In genomic region chr20:36737183-36737499, GRCh38 we compare ENCODE assay signal across 21 cellular contexts. TPM values are rescaled to one million over a fixed set of nuclear protein-coding genes. Genes with fewer than 3 reads are reported as not detected.
A peak's percentile ranks its signal among the peaks of the same experiment; 100 is the strongest.
DNase-seq lines count a peak whose midpoint lies in the region; ATAC-seq and TF ChIP-seq lines count a peak whose summit lies in the region.
"Had no signal": no experiment of that assay in that cellular context is flagged by ENCODE, and none has a peak within 500 bp of the region (broad histone marks: within the 10 kb centered on the region; RNA-seq: fewer than 3 reads in every experiment).

No MANE protein-coding gene starts in this region.

- H2BK15ac ChIP-seq in mesendoderm (replicated peaks; ENCODE audit: low read depth) = no peak overlapping the region

- no peaks in the 10 kb centered on the region for H3K36me3 ChIP-seq in cardiac muscle cell
- H3K36me3 ChIP-seq in HUES6 (ENCODE audit: control insufficient read depth, insufficient read depth, low read length) = no peaks in the 10 kb centered on the region
- no peaks in the 10 kb centered on the region for H3K36me3 ChIP-seq in mesendoderm (ENCODE audit: control insufficient read depth, insufficient read depth, low read length)
- H3K36me3 ChIP-seq in hepatocyte (replicated peaks; ENCODE audit: insufficient read depth, low read depth) = no peaks in the 10 kb centered on the region
- H3K36me3 ChIP-seq: BE2C, SJCRH30 had no signal

- peak overlapping the region; percentile 55 for H3K4ac ChIP-seq in mesendoderm (ENCODE audit: low read depth, low read length)

- H3K9me3 ChIP-seq in cardiac muscle cell (ENCODE audit: low read depth) (no peaks in the 10 kb centered on the region), HUES6 (ENCODE audit: control insufficient read depth, insufficient read depth, low read depth, low read length) (no peaks in the 10 kb centered on the region), hepatocyte (ENCODE audit: low read depth) (no peaks in the 10 kb centered on the region)
- H3K9me3 ChIP-seq: BE2C, SJCRH30 had no signal

- H3K27me3 Mint-ChIP-seq in type B pancreatic cell (no peaks in the 10 kb centered on the region), Calu3 (ENCODE audit: unreplicated experiment) (no peaks in the 10 kb centered on the region)
- H3K27me3 Mint-ChIP-seq: CD4-positive, alpha-beta T cell had no signal

- no peaks in the 10 kb centered on the region for H3K9me2 ChIP-seq in hepatocyte (replicated peaks; ENCODE audit: insufficient read depth)

- H3K18ac ChIP-seq in mesendoderm (ENCODE audit: low read length) = peak overlapping the region; percentile 45

- TF ChIP-seq CTCF in cardiac muscle cell (IDR thresholded peaks at IDR 0.05; ENCODE audit: low read depth, low read length) = no peak
- no peak for TF ChIP-seq CTCF in type B pancreatic cell (conservative IDR thresholded peaks at IDR 0.05)
- TF ChIP-seq CTCF in hepatocyte (IDR thresholded peaks at IDR 0.05; ENCODE audit: poor library complexity) = no peak
- TF ChIP-seq CTCF in Calu3 (IDR thresholded peaks at IDR 0.05; ENCODE audit: unreplicated experiment) = no peak

- H2AFZ ChIP-seq in hepatocyte = no peak overlapping the region

- no peak overlapping the region for H4K8ac ChIP-seq in mesendoderm (ENCODE audit: low read depth, low read length)

- H3K27ac Mint-ChIP-seq in type B pancreatic cell (peak overlapping the region; percentile 48), Calu3 (ENCODE audit: unreplicated experiment) (no peak overlapping the region)
- H3K27ac Mint-ChIP-seq: CD4-positive, alpha-beta T cell had no signal

- H2AK5ac ChIP-seq in mesendoderm (ENCODE audit: low read length) = no peak overlapping the region

- H2BK5ac ChIP-seq in mesendoderm (ENCODE audit: low read length) = no peak overlapping the region

- H3K79me1 ChIP-seq in mesendoderm (ENCODE audit: low read length) = peaks cover 13% of the 10 kb centered on the region

- ATAC-seq in Right ventricle myocardium superior (ENCODE audit: poor library complexity) (no peak), HG02870 (IDR thresholded peaks at IDR 0.05; ENCODE audit: unreplicated experiment) (no peak)
- ATAC-seq: SK-N-SH treated with all-trans-retinoic acid at 6 μM for 48 hours had no signal

- CTCF ChIA-PET in Calu3 (lab: Charles Lee) = interaction anchor here (0.9 to 1.3 kb wide), 2 partner anchors 8 to 18 kb away, joined by 3 read pairs; no protein-coding TSS in a partner anchor

- H3K79me2 ChIP-seq in mesendoderm (ENCODE audit: control insufficient read depth, insufficient read depth, low read length) = peaks cover 9% of the 10 kb centered on the region
- peaks cover 12% of the 10 kb centered on the region for H3K79me2 ChIP-seq in hepatocyte

- no TSS peak for BruUV-seq in Calu3 (replicated peaks; lab: Mats Ljungman, UMichigan)

- H3K4me3 Mint-ChIP-seq in type B pancreatic cell (no peak overlapping the region), Calu3 (ENCODE audit: low read depth, unreplicated experiment) (no peak overlapping the region)
- H3K4me3 Mint-ChIP-seq: CD4-positive, alpha-beta T cell had no signal

- H3K27me3 ChIP-seq in cardiac muscle cell (no peaks in the 10 kb centered on the region), HUES6 (ENCODE audit: control insufficient read depth, insufficient read depth, low read length) (no peaks in the 10 kb centered on the region), mesendoderm (ENCODE audit: insufficient read depth, low read length, poor library complexity) (no peaks in the 10 kb centered on the region), hepatocyte (no peaks in the 10 kb centered on the region)
- H3K27me3 ChIP-seq: BE2C, SJCRH30 had no signal

- H3K23ac ChIP-seq in mesendoderm (ENCODE audit: low read length) = no peak overlapping the region

- H3K4me3 ChIP-seq in cardiac muscle cell (no peak overlapping the region), HUES6 (ENCODE audit: low read depth, low read length) (no peak overlapping the region), mesendoderm (ENCODE audit: low read length) (no peak overlapping the region), hepatocyte (no peak overlapping the region)
- H3K4me3 ChIP-seq: SJCRH30 had no signal

- WGBS in mesendoderm (ENCODE audit: extremely low coverage, insufficient coverage, low lambda C conversion rate) = no CpG with 5 or more reads among the region's 6 CpGs
- 87% methylated on average over 6 of the region's 6 CpGs for WGBS in hepatocyte (ENCODE audit: low lambda C conversion rate, missing lambda C conversion rate)

- no peak overlapping the region for H3K9ac ChIP-seq in HUES6 (ENCODE audit: low read length)
- H3K9ac ChIP-seq in mesendoderm (ENCODE audit: low read length) = no peak overlapping the region

- H3K9me3 Mint-ChIP-seq in type B pancreatic cell (no peaks in the 10 kb centered on the region), Calu3 (ENCODE audit: low read depth, unreplicated experiment) (no peaks in the 10 kb centered on the region)
- H3K9me3 Mint-ChIP-seq: CD4-positive, alpha-beta T cell had no signal

- H2BK120ac ChIP-seq in mesendoderm (ENCODE audit: low read depth, low read length) = peak overlapping the region; percentile 83

- no peak overlapping the region for H3K56ac ChIP-seq in mesendoderm (ENCODE audit: low read length)

- H3K36me3 Mint-ChIP-seq in type B pancreatic cell (no peaks in the 10 kb centered on the region), Calu3 (ENCODE audit: insufficient read depth, unreplicated experiment) (no peaks in the 10 kb centered on the region)

- no peak overlapping the region for H4K5ac ChIP-seq in mesendoderm (ENCODE audit: low read length)

- DNase-seq in cardiac muscle cell (ENCODE audit: low read depth in 1 of 2, low spot score in 1 of 2) (no peak), Right ventricle myocardium superior (no peak), mesendoderm (no peak), type B pancreatic cell (ENCODE audit: extremely low spot score, unreplicated experiment) (no peak), hepatocyte (ENCODE audit: low spot score) (no peak), Calu3 (no peak)
- DNase-seq: 8988T; ACHN; BE2C; CD4-positive, alpha-beta T cell; DMS53; GOT3; HCEC 1CT; MM.1S; NCI-H2029; NCI-H226; NCI-H510A; SJCRH30 had no signal

- intact Hi-C loops in Right ventricle myocardium superior (cut with DNase I) (no loop called here), Calu3 (cut with micrococcal nuclease; ENCODE audit: unreplicated experiment) (no loop called here)

- H3K4me2 ChIP-seq in mesendoderm (ENCODE audit: low read length) (no peak overlapping the region), hepatocyte (no peak overlapping the region)

- H4K20me1 ChIP-seq in hepatocyte (ENCODE audit: insufficient read depth, poor library complexity, severe bottlenecking) = no peaks in the 10 kb centered on the region

- H3K27ac ChIP-seq in cardiac muscle cell (peak overlapping the region; percentile 41), HUES6 (ENCODE audit: low read depth, low read length) (peak overlapping the region; percentile 3; the same call in 1 of the 2 replicates), mesendoderm (ENCODE audit: low read depth, low read length) (peak overlapping the region; percentile 25), hepatocyte (no peak overlapping the region)
- H3K27ac ChIP-seq: SJCRH30 had no signal

- peaks cover 10% of the 10 kb centered on the region for H3K4me1 ChIP-seq in cardiac muscle cell (ENCODE audit: low read depth)
- H3K4me1 ChIP-seq in HUES6 (ENCODE audit: control insufficient read depth, insufficient read depth, low read length) = peaks cover 20% of the 10 kb centered on the region; the same call in 1 of the 2 replicates
- peaks cover 28% of the 10 kb centered on the region for H3K4me1 ChIP-seq in mesendoderm (ENCODE audit: control insufficient read depth, low read depth, low read length)
- H3K4me1 ChIP-seq in hepatocyte (ENCODE audit: insufficient read depth) = no peaks in the 10 kb centered on the region

- H3K4me1 Mint-ChIP-seq in type B pancreatic cell (ENCODE audit: unreplicated experiment) (peaks cover 15% of the 10 kb centered on the region), Calu3 (ENCODE audit: low read depth, unreplicated experiment) (peaks cover 9% of the 10 kb centered on the region)

RNA-seq across cellular contexts. Expression of gene NDRG3, which starts 8.7 kb away (rescaled TPM):
- total RNA-seq in cardiac muscle cell (29.1 and 31.1 TPM in 2 replicates), Right ventricle myocardium superior (27.5 TPM), type B pancreatic cell (ENCODE audit: low replicate concordance) (24.9 and 31.5 TPM in 2 replicates), hepatocyte (18.2 and 19.1 TPM in 2 replicates), Calu3 (2022) (16.6 and 18.0 TPM in 2 replicates)
- polyA plus RNA-seq in cardiac muscle cell (43.4 and 58.7 TPM in 2 replicates), hepatocyte (13.6 and 19.5 TPM in 2 replicates)
- polyA plus RNA-seq in mesendoderm (2013, experiment 1 of 2) = 17.7 TPM
- polyA plus RNA-seq in mesendoderm (2013, experiment 2 of 2) = 17.4 TPM

RNA-seq across cellular contexts. Expression of gene DSN1, which starts 36.4 kb away (rescaled TPM):
- total RNA-seq in cardiac muscle cell (10.2 and 13.7 TPM in 2 replicates), Right ventricle myocardium superior (3.5 TPM), type B pancreatic cell (ENCODE audit: low replicate concordance) (20.0 and 24.1 TPM in 2 replicates), hepatocyte (10.3 and 12.7 TPM in 2 replicates), Calu3 (2022) (36.7 and 42.5 TPM in 2 replicates)
- polyA plus RNA-seq in cardiac muscle cell (12.4 and 18.6 TPM in 2 replicates), hepatocyte (9.2 and 9.5 TPM in 2 replicates)
- polyA plus RNA-seq in mesendoderm (2013, experiment 1 of 2) = 24.1 TPM
- polyA plus RNA-seq in mesendoderm (2013, experiment 2 of 2) = 23.9 TPM
